Comparison of ENCODE assay signal across 1 cellular context in the genomic region with DNA sequence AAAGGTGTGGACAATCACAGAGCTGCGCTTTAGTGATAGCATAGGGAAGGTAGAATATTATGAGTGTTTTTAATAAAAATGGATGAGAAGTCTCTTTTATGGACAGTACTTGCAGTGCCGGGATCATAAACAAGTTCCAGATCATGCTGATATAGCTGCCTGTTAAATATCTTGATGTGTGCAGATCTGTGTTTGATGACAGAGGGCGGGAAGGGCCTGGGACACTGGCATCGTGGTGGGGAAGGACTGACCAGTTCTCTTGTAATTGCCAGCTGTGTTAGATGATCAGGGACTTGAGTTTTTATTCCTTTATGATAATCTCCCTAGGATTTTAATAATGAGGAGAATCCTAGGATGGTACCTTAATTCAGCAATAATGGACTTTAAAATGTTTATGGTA.
TF ChIP-seq lines count a peak whose summit lies in the region.

No MANE protein-coding gene starts in this region.

TF ChIP-seq in HCT116, 20 proteins besides CTCF, POLR2A, EP300 and RAD21 (continued from another document):
- no peak for TF ChIP-seq JUND (IDR thresholded peaks at IDR 0.05)
- TF ChIP-seq POLR2AphosphoS5 (IDR thresholded peaks at IDR 0.05; ENCODE audit: low read depth, low read length) = no peak
- no peak for TF ChIP-seq FOSL1 (IDR thresholded peaks at IDR 0.05; ENCODE audit: low read depth)
- TF ChIP-seq YY1 (IDR thresholded peaks at IDR 0.05; ENCODE audit: extremely low read depth, insufficient replicate concordance, low read depth, low read length) = no peak
- no peak for TF ChIP-seq SRF (IDR thresholded peaks at IDR 0.05; ENCODE audit: low read depth)
- no peak for TF ChIP-seq CBX3 (IDR thresholded peaks at IDR 0.05; ENCODE audit: low read depth)
- TF ChIP-seq ZFX (IDR thresholded peaks at IDR 0.05) = no peak
